8 cellular contexts compared by ENCODE assay signal in the genomic region with DNA sequence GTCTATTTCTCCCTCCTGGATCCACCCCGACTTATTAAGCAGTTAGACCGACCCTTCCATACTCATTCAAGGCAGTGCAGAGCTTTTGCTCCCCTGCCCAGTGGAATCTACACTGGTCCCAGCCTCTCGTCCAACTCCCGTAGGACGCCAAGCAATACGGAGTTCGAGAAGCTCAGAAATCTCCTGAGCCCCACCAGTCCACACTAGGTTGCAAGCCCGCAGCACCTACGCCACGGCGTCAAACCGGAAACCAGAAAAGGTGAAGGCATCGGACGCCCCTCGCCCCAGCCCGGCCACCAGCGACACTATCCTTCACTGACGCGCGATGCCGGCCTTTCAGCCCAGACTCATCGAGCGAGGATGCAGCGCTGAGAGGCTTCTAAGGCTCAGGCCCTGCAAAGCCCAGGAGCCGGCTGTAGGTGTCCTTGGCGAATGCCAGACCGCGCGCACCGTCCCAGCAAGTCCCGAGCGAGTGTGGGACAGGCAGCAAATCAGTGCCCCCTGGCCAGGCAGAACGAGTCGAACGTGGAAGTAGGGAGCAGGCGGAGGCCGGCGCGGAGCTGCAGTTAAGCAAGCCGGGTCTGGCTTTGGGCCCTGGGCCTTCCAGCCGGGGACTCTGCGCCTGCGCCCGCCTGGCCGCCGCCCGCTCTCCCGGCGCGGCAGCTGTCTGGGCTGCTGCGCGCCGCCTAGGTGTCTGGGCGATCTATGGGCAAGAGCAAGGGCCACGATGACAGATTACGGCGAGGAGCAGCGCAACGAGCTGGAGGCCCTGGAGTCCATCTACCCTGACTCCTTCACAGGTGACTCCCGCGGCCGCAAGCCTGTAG.
A peak's percentile ranks its signal among the peaks of the same experiment; 100 is the strongest.
DNase-seq lines count a peak whose midpoint lies in the region; ATAC-seq and TF ChIP-seq lines count a peak whose summit lies in the region.

A gene with protein sequence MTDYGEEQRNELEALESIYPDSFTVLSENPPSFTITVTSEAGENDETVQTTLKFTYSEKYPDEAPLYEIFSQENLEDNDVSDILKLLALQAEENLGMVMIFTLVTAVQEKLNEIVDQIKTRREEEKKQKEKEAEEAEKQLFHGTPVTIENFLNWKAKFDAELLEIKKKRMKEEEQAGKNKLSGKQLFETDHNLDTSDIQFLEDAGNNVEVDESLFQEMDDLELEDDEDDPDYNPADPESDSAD (plus strand): TSS at position 649 of the 827 bp plus-strand sequence. CDS start 79 bp downstream, at position 728.

- peak; percentile 100 for DNase-seq in AG09319 (ENCODE audit: extremely low read depth, low read depth)
- DNase-seq in NCI-H345 treated with DMSO at 0.1 percent for 48 hours (lab: John Stamatoyannopoulos, UW; ENCODE audit: unreplicated experiment), result peak; percentile 91
- peak; percentile 91 to 98 (median 94) for DNase-seq in activated CD4-positive, CD25-positive, alpha-beta regulatory T cell (lab: John Stamatoyannopoulos, UW)
- peak; percentile 99 for DNase-seq in central memory CD4-positive, alpha-beta T cell
- DNase-seq in inferior parietal cortex (ENCODE audit: extremely low spot score), result peak; percentile 96
- DNase-seq in stimulated activated CD4-positive, alpha-beta T cell treated with anti-CD3 and anti-CD28 coated beads, Interleukin-12 subunit alpha, Interleukin-12 subunit beta, amount 100 ng/mL, for 24 hours (ENCODE audit: low read depth in 2 of 2), result peak; percentile 95 to 98

- no peak; the same call in 1 of the 2 replicates for TF ChIP-seq CTCF in AG09319 (IDR thresholded peaks at IDR 0.05; ENCODE audit: low read depth, low read length)

- ATAC-seq in GM19023 (IDR thresholded peaks at IDR 0.05; ENCODE audit: unreplicated experiment), result peak; percentile 95
- ATAC-seq in HG03280 (IDR thresholded peaks at IDR 0.05; ENCODE audit: unreplicated experiment), result peak; percentile 91

Comparison
In these comparisons a context has a peak if more than half of its experiments do, and no peak if none do; other contexts are left out.
1. Peak in every context shown above with its lines: DNase-seq and ATAC-seq.